Comparison of ENCODE assay signal across 16 cellular contexts in the genomic region with DNA sequence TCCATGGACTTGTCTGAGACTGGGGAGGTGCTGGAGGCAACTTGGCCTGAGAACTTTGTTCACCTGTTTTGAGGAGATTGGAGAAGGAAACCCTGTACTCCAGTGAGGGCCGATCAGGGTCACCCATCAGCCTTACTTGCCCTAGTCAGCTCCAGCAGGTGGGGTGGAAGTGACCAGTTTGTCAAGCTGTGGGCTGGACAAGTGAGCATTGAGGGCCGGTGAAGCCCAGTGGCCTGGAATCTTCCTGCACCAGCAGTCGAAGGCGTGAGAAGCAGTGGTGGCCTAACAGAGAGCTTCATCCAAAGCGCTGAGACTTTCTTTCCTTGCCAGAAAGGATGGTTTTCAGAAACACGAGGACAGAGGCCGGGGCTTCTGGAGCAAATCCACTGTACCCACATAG. TPM values are rescaled to one million over a fixed set of nuclear protein-coding genes. Genes with fewer than 3 reads are reported as not detected.
DNase-seq lines count a peak whose midpoint lies in the region; ATAC-seq and TF ChIP-seq lines count a peak whose summit lies in the region.
"Had no signal": no experiment of that assay in that cellular context is flagged by ENCODE, and none has a peak within 500 bp of the region (broad histone marks: within the 10 kb centered on the region; RNA-seq: fewer than 3 reads in every experiment).

No MANE protein-coding gene starts in this region.

- H3K36me3 ChIP-seq in psoas muscle (ENCODE audit: insufficient read depth in 1 of 2, low read depth in 1 of 2) (peaks cover 6 to 39% of the 10 kb centered on the region in 2 donors), heart right ventricle (peaks cover 0 to 66% (median 0%) of the 10 kb centered on the region in 9 donors)

- DNase-seq in activated effector memory CD4-positive, alpha-beta T cell treated with anti-CD3 and anti-CD28 coated beads, Interleukin-2, amount 50 U/mL, for 16 hours, result peak; percentile 51
- no peak for DNase-seq in activated effector memory CD4-positive, alpha-beta T cell treated with Interleukin-2 at 50 U/mL for 16 hours
- DNase-seq in coronary artery (ENCODE audit: low spot score), result peak; percentile 60
- DNase-seq in psoas muscle, result no peak
- DNase-seq in heart right ventricle, result no peak
- DNase-seq: activated naive CD8-positive, alpha-beta T cell treated with anti-CD3 and anti-CD28 coated beads, Interleukin-2, amount 50 U/mL, for 24 hours; right lobe of liver; Right ventricle myocardium superior; substantia nigra; T-helper 17 cell had no signal

- H3K27me3 ChIP-seq in psoas muscle (ENCODE audit: insufficient read depth in 3 of 3, low read length in 2 of 3) (no peaks in the 10 kb centered on the region), heart right ventricle (no peaks in the 10 kb centered on the region)
- H3K27me3 ChIP-seq: dorsolateral prefrontal cortex, gastroesophageal sphincter, right lobe of liver had no signal

- H3K27ac ChIP-seq in coronary artery (peak overlapping the region in 1 of 2 donors; percentile 69), psoas muscle (peak overlapping the region; percentile 88), heart right ventricle (peak overlapping the region in 1 of 10 donors; percentile 87)
- H3K27ac ChIP-seq: right lobe of liver had no signal

- intact Hi-C loops in psoas muscle (cut with DNase I), result loop anchor here in 1 of 2 donors (10.0 kb wide), 1 partner anchor 288 kb away; no protein-coding TSS in a partner anchor
- intact Hi-C loops in heart right ventricle (cut with DNase I), result no loop called here

- H3K4me1 ChIP-seq in psoas muscle (peaks cover 36% of the 10 kb centered on the region), heart right ventricle (peaks cover 4 to 50% (median 38%) of the 10 kb centered on the region in 9 donors)

- H3K4me3 ChIP-seq in coronary artery, result no peak overlapping the region
- no peak overlapping the region for H3K4me3 ChIP-seq in psoas muscle
- H3K4me3 ChIP-seq in heart right ventricle, result no peak overlapping the region
- H3K4me3 ChIP-seq: dorsolateral prefrontal cortex, gastroesophageal sphincter, right lobe of liver had no signal

- ATAC-seq in psoas muscle, result no peak
- ATAC-seq in GM19023 (IDR thresholded peaks at IDR 0.05; ENCODE audit: unreplicated experiment), result no peak
- ATAC-seq in HG02588 (IDR thresholded peaks at IDR 0.05; ENCODE audit: unreplicated experiment), result no peak
- ATAC-seq in heart right ventricle, result no peak
- ATAC-seq in HG03565 (IDR thresholded peaks at IDR 0.05; ENCODE audit: unreplicated experiment), result no peak
- ATAC-seq: activated naive CD8-positive, alpha-beta T cell treated with anti-CD3 and anti-CD28 coated beads, Interleukin-2, amount 50 U/mL, for 24 hours; gastroesophageal sphincter; left lobe of liver; right lobe of liver; T-helper 17 cell had no signal

- no peak for TF ChIP-seq CTCF in coronary artery (IDR thresholded peaks at IDR 0.05)
- TF ChIP-seq CTCF in psoas muscle (IDR thresholded peaks at IDR 0.05), result no peak
- no peak for TF ChIP-seq CTCF in heart right ventricle (IDR thresholded peaks at IDR 0.05)

- H3K9me3 ChIP-seq in psoas muscle (no peaks in the 10 kb centered on the region), heart right ventricle (no peaks in the 10 kb centered on the region)
- H3K9me3 ChIP-seq: gastroesophageal sphincter, right lobe of liver had no signal

- WGBS in psoas muscle, 3 donors, result 91 to 97% (median 91%) methylated on average over 7 of the region's 7 CpGs
- WGBS in heart right ventricle, 2 donors, result 94 to 98% methylated on average over 7 of the region's 7 CpGs

RNA-seq across cellular contexts. Expression of gene SLC37A1, which starts 9.6 kb away (rescaled TPM):
- total RNA-seq in psoas muscle (10 to 100 TPM in 2 of 4 donors, 1 to 10 TPM in 2; 8.0 to 18.9 (median 9.4) TPM), heart right ventricle (10 to 100 TPM in 1 of 10 donors, 1 to 10 TPM in 9; 3.7 to 13.2 (median 5.7) TPM)
- polyA plus RNA-seq in psoas muscle (1 to 10 TPM; 1.6 to 6.5 (median 3.8) TPM), heart right ventricle (1 to 10 TPM; 1.8 to 2.6 TPM)

RNA-seq across cellular contexts. Expression of gene RSPH1, which starts 27.2 kb away (rescaled TPM):
- total RNA-seq in psoas muscle (under 1 TPM in 1 of 4 donors, not detected in 3; 0.29 TPM), heart right ventricle (under 1 TPM in 2 of 10 donors, not detected in 8; 0.20 to 0.36 TPM)
- polyA plus RNA-seq in psoas muscle (under 1 TPM in 1 of 3 donors, not detected in 2; 0.08 TPM), heart right ventricle (under 1 TPM in 1 of 2 donors, not detected in 1; 0.06 TPM)
- total RNA-seq: Right ventricle myocardium superior had no signal

Comparison
In these comparisons a context has a peak if more than half of its experiments do, and no peak if none do; other contexts are left out.
1. DNase-seq: peak in activated effector memory CD4-positive, alpha-beta T cell treated with anti-CD3 and anti-CD28 coated beads, Interleukin-2, amount 50 U/mL, for 16 hours (single experiment) and coronary artery (single experiment); none in activated effector memory CD4-positive, alpha-beta T cell treated with Interleukin-2 at 50 U/mL for 16 hours (single experiment), psoas muscle (0 of 2) and heart right ventricle (0 of 2).